Comparison of ENCODE assay signal across 8 cellular contexts in genomic region chr12:62603061-62603810, GRCh38.
A peak's percentile ranks its signal among the peaks of the same experiment; 100 is the strongest.
DNase-seq lines count a peak whose midpoint lies in the region; ATAC-seq, FAIRE-seq and TF ChIP-seq lines count a peak whose summit lies in the region.

No MANE protein-coding gene starts in this region.

- no peak for FAIRE-seq in GM19239 (lab: Jason Lieb, UNC)

- DNase-seq in CD14-positive monocyte (ENCODE audit: low spot score) (peak; percentile 79), GM19239 (ENCODE audit: insufficient read length, low spot score) (peak; percentile 49), NCI-H69 (lab: John Stamatoyannopoulos, UW) (peak; percentile 95), medulla oblongata (ENCODE audit: extremely low spot score) (peak; percentile 92)
- peak; percentile 81 for DNase-seq in activated CD8-positive, alpha-beta T cell treated with anti-CD3 and anti-CD28 coated beads for 36 hours
- DNase-seq in stimulated activated CD4-positive, alpha-beta T cell treated with anti-CD3 and anti-CD28 coated beads, TNF-alpha, amount 100 ng/mL, for 48 hours (ENCODE audit: low read depth in 3 of 3): peak; percentile 51 to 67 (median 66)

- peak overlapping the region; percentile 88 for H3K4me3 ChIP-seq in ectodermal cell (ENCODE audit: insufficient read depth, low read depth, low read length)

- H3K27me3 Mint-ChIP-seq in CD14-positive monocyte (ENCODE audit: low read depth in 3 of 3): peaks cover 0 to 2% (median 0%) of the 10 kb centered on the region in 3 donors
- no peaks in the 10 kb centered on the region for H3K27me3 Mint-ChIP-seq in activated CD8-positive, alpha-beta T cell treated with anti-CD3 and anti-CD28 coated beads for 36 hours

- ATAC-seq in HG03442 (IDR thresholded peaks at IDR 0.05; ENCODE audit: unreplicated experiment): peak; percentile 60
- ATAC-seq in activated CD8-positive, alpha-beta T cell treated with anti-CD3 and anti-CD28 coated beads for 36 hours: peak; percentile 77

- peaks cover 2% of the 10 kb centered on the region for H3K9me3 ChIP-seq in ectodermal cell (ENCODE audit: control insufficient read depth, low read length)

- H3K36me3 Mint-ChIP-seq in CD14-positive monocyte: no peaks in the 10 kb centered on the region
- H3K36me3 Mint-ChIP-seq in activated CD8-positive, alpha-beta T cell treated with anti-CD3 and anti-CD28 coated beads for 36 hours (ENCODE audit: low read depth): peaks cover 11% of the 10 kb centered on the region

- H3K27ac ChIP-seq in ectodermal cell (ENCODE audit: insufficient read depth, low read depth, low read length, poor library complexity, severe bottlenecking): peak overlapping the region; percentile 99

- WGBS in ectodermal cell, 2 experiments: 0% methylated on average over 94 of the region's 94 CpGs

- peak overlapping the region; percentile 89 to 94 for H3K4me3 Mint-ChIP-seq in CD14-positive monocyte
- peak overlapping the region; percentile 95 for H3K4me3 Mint-ChIP-seq in activated CD8-positive, alpha-beta T cell treated with anti-CD3 and anti-CD28 coated beads for 36 hours

- H3K4me1 Mint-ChIP-seq in CD14-positive monocyte: peaks cover 37% of the 10 kb centered on the region
- peaks cover 39% of the 10 kb centered on the region for H3K4me1 Mint-ChIP-seq in activated CD8-positive, alpha-beta T cell treated with anti-CD3 and anti-CD28 coated beads for 36 hours (ENCODE audit: low read depth)

- CTCF ChIA-PET in activated CD8-positive, alpha-beta T cell treated with anti-CD3 and anti-CD28 coated beads for 36 hours (lab: Charles Lee): interaction anchor here (0.6 to 2.6 kb wide), 8 partner anchors 10 to 196 kb away, joined by 3 to 15 read pairs (median 6); no protein-coding TSS in a partner anchor

- intact Hi-C loops in CD14-positive monocyte (cut with micrococcal nuclease): loop anchor here in 1 of 2 donors (5.0 kb wide), 3 partner anchors 129 to 391 kb away; no protein-coding TSS in a partner anchor
- intact Hi-C loops in activated CD8-positive, alpha-beta T cell treated with anti-CD3 and anti-CD28 coated beads for 36 hours (cut with micrococcal nuclease): loop anchor here (2.0 to 5.0 kb wide), 3 partner anchors 39 to 342 kb away; partner anchors contain the start of gene USP15

- POLR2A ChIA-PET in activated CD8-positive, alpha-beta T cell treated with anti-CD3 and anti-CD28 coated beads for 36 hours (lab: Charles Lee): interaction anchor here (0.7 to 2.4 kb wide), 20 partner anchors 9 to 344 kb away, joined by 3 to 10 read pairs (median 3); partner anchors contain the start of genes MON2 and USP15

- H3K4me1 ChIP-seq in ectodermal cell (ENCODE audit: control insufficient read depth, insufficient read depth, low read length): peaks cover 8% of the 10 kb centered on the region

- no peaks in the 10 kb centered on the region for H3K9me3 Mint-ChIP-seq in CD14-positive monocyte
- no peaks in the 10 kb centered on the region for H3K9me3 Mint-ChIP-seq in activated CD8-positive, alpha-beta T cell treated with anti-CD3 and anti-CD28 coated beads for 36 hours

- H3K27ac Mint-ChIP-seq in CD14-positive monocyte: peak overlapping the region; percentile 99 to 100 (median 99)
- peak overlapping the region; percentile 98 for H3K27ac Mint-ChIP-seq in activated CD8-positive, alpha-beta T cell treated with anti-CD3 and anti-CD28 coated beads for 36 hours

- no peaks in the 10 kb centered on the region for H3K36me3 ChIP-seq in ectodermal cell (ENCODE audit: control insufficient read depth, insufficient read depth, low read length)

- TF ChIP-seq CTCF in CD14-positive monocyte (IDR thresholded peaks at IDR 0.05): peak; percentile 54
- peak; percentile 56 for TF ChIP-seq CTCF in activated CD8-positive, alpha-beta T cell treated with anti-CD3 and anti-CD28 coated beads for 36 hours (IDR thresholded peaks at IDR 0.05)

- no peaks in the 10 kb centered on the region for H3K27me3 ChIP-seq in ectodermal cell (ENCODE audit: control insufficient read depth, insufficient read depth, low read length, poor library complexity, severe bottlenecking)

Comparison
In these comparisons a context has a peak if more than half of its experiments do, and no peak if none do; other contexts are left out.
1. Peak in every context shown above with its lines: DNase-seq, ATAC-seq, H3K4me3 ChIP-seq and H3K27ac ChIP-seq.